1 cellular context compared by ENCODE assay signal in genomic region chr4:69167300-69167699, GRCh38.
TF ChIP-seq lines count a peak whose summit lies in the region.

No MANE protein-coding gene starts in this region.

TF ChIP-seq in HepG2, 621 proteins besides CTCF, POLR2A, EP300 and RAD21:
- no peak for TF ChIP-seq ZNF44 (CRISPR knock-in tag; IDR thresholded peaks at IDR 0.05)
- TF ChIP-seq ZNF367 (CRISPR knock-in tag; IDR thresholded peaks at IDR 0.05; ENCODE audit: borderline replicate concordance), result no peak
- TF ChIP-seq HOXD1 (CRISPR knock-in tag; IDR thresholded peaks at IDR 0.05), result no peak
- TF ChIP-seq ZNF317 (CRISPR knock-in tag; IDR thresholded peaks at IDR 0.05), result peak; percentile 97
- peak; percentile 49 for TF ChIP-seq NFE2L2 (IDR thresholded peaks at IDR 0.05; ENCODE audit: low read length)
